19 cellular contexts compared by ENCODE assay signal in the genomic region with DNA sequence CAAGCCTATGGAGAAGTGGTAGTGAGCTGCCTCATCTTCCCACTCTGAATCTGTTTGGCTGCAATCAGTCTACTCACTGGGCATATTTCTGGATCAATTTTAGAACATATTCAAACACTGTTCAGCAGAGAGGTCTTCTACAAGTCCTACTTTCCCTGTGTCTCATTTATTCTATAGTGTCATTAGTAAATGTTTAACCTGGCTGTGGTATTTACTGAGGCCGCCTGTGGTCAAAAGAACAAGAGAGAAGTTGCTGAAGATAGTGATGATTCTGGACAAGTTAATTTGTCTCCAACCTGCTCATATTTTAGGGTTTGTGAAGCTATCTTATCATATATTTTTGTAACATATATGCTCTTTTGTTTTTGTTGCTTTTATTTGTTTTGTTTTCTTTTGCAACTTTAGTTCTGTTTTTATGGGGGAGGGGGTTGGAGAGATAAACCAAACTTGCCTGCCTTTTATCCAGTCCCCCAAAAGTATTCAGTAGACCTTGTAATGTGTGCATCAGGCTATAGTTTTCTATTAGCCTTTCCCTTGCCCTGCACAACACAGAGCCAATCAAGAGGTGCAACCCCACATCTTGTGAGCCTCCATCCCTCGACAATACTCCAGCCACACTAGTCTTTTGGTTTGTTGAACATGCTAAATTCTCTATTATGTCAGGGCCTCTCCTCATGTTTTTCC.
DNase-seq lines count a peak whose midpoint lies in the region; ATAC-seq, FAIRE-seq and TF ChIP-seq lines count a peak whose summit lies in the region.
"Had no signal": no experiment of that assay in that cellular context is flagged by ENCODE, and none has a peak within 500 bp of the region (broad histone marks: within the 10 kb centered on the region; RNA-seq: fewer than 3 reads in every experiment).

No MANE protein-coding gene starts in this region.

- peak; percentile 70 for FAIRE-seq in GM19239 (lab: Jason Lieb, UNC)
- FAIRE-seq: G401.6, pancreas had no signal

- TF ChIP-seq POLR2A in uterus (IDR thresholded peaks at IDR 0.05), result no peak

- no peaks in the 10 kb centered on the region for H3K36me3 ChIP-seq in uterus
- H3K36me3 ChIP-seq: ascending aorta, pancreas, transverse colon had no signal

- POLR2A ChIA-PET in activated CD4-positive, alpha-beta T cell treated with anti-CD3 and anti-CD28 coated beads for 36 hours (lab: Charles Lee), result no interaction called here

- no peaks in the 10 kb centered on the region for H3K9me3 ChIP-seq in uterus
- H3K9me3 ChIP-seq: ascending aorta, pancreas, transverse colon had no signal

- H3K4me3 Mint-ChIP-seq in type B pancreatic cell (peak overlapping the region; percentile 25), immature natural killer cell (no peak overlapping the region)
- no peak overlapping the region for H3K4me3 Mint-ChIP-seq in activated CD4-positive, alpha-beta T cell treated with anti-CD3 and anti-CD28 coated beads for 36 hours
- H3K4me3 Mint-ChIP-seq: CD4-positive, CD25-positive, alpha-beta regulatory T cell; dendritic cell treated with granulocyte-macrophage colony-stimulating factor and Interleukin-4, amounts not matched to agents 40 ng/mL and 50 ng/mL, for 4 days; IgD-negative memory B cell had no signal

- TF ChIP-seq CTCF in type B pancreatic cell (conservative IDR thresholded peaks at IDR 0.05) (no peak), uterus (IDR thresholded peaks at IDR 0.05) (no peak)

- H3K27me3 Mint-ChIP-seq in type B pancreatic cell, result no peaks in the 10 kb centered on the region
- H3K27me3 Mint-ChIP-seq in activated CD4-positive, alpha-beta T cell treated with anti-CD3 and anti-CD28 coated beads for 36 hours, result no peaks in the 10 kb centered on the region
- H3K27me3 Mint-ChIP-seq in immature natural killer cell (ENCODE audit: low read depth in 3 of 3), result peaks cover 0 to 9% (median 0%) of the 10 kb centered on the region in 3 donors
- H3K27me3 Mint-ChIP-seq: CD4-positive, CD25-positive, alpha-beta regulatory T cell; dendritic cell treated with granulocyte-macrophage colony-stimulating factor and Interleukin-4, amounts not matched to agents 40 ng/mL and 50 ng/mL, for 4 days; IgD-negative memory B cell had no signal

- H3K4me3 ChIP-seq in uterus, result no peak overlapping the region
- H3K4me3 ChIP-seq: ascending aorta, pancreas, transverse colon had no signal

- H3K27ac Mint-ChIP-seq in type B pancreatic cell (no peak overlapping the region), immature natural killer cell (no peak overlapping the region)
- H3K27ac Mint-ChIP-seq in activated CD4-positive, alpha-beta T cell treated with anti-CD3 and anti-CD28 coated beads for 36 hours, result no peak overlapping the region
- H3K27ac Mint-ChIP-seq: CD4-positive, CD25-positive, alpha-beta regulatory T cell; dendritic cell treated with granulocyte-macrophage colony-stimulating factor and Interleukin-4, amounts not matched to agents 40 ng/mL and 50 ng/mL, for 4 days; IgD-negative memory B cell had no signal

- CTCF ChIA-PET in activated CD4-positive, alpha-beta T cell treated with anti-CD3 and anti-CD28 coated beads for 36 hours (lab: Charles Lee), result no interaction called here

- H3K36me3 Mint-ChIP-seq in type B pancreatic cell (no peaks in the 10 kb centered on the region), immature natural killer cell (peaks cover 0 to 5% (median 0%) of the 10 kb centered on the region in 3 donors)
- H3K36me3 Mint-ChIP-seq in activated CD4-positive, alpha-beta T cell treated with anti-CD3 and anti-CD28 coated beads for 36 hours (ENCODE audit: low read depth), result no peaks in the 10 kb centered on the region
- H3K36me3 Mint-ChIP-seq: CD4-positive, CD25-positive, alpha-beta regulatory T cell; IgD-negative memory B cell had no signal

- intact Hi-C loops in activated CD4-positive, alpha-beta T cell treated with anti-CD3 and anti-CD28 coated beads for 36 hours (cut with DNase I, micrococcal nuclease), result no loop called here
- intact Hi-C loops in uterus (cut with DNase I; ENCODE audit: low total_unique reads), result no loop called here

- H3K27ac ChIP-seq in uterus, result no peak overlapping the region
- H3K27ac ChIP-seq: ascending aorta, pancreas, transverse colon had no signal

- DNase-seq in GM19239 (ENCODE audit: insufficient read length, low spot score) (peak; percentile 14), type B pancreatic cell (ENCODE audit: extremely low spot score, unreplicated experiment) (no peak), uterus (no peak), immature natural killer cell (no peak), DMS114 treated with DMSO at 0.1 percent for 48 hours (lab: John Stamatoyannopoulos, UW; ENCODE audit: unreplicated experiment) (no peak)
- DNase-seq in activated CD4-positive, alpha-beta T cell treated with anti-CD3 and anti-CD28 coated beads for 36 hours, result no peak
- DNase-seq: activated CD4-positive, alpha-beta T cell treated with anti-CD3 and anti-CD28 coated beads for 4 hours; CD4-positive, CD25-positive, alpha-beta regulatory T cell; NCI-H1417 treated with DMSO at 0.1 percent for 48 hours; NCI-H526 treated with DMSO at 0.1 percent for 48 hours; pancreas; T-helper 2 cell; transverse colon had no signal

- ATAC-seq in HG02798 (IDR thresholded peaks at IDR 0.05; ENCODE audit: poor library complexity, unreplicated experiment) (peak; percentile 80), HG03521 (IDR thresholded peaks at IDR 0.05; ENCODE audit: unreplicated experiment) (peak; percentile 62)
- ATAC-seq in activated CD4-positive, alpha-beta T cell treated with anti-CD3 and anti-CD28 coated beads for 36 hours, result no peak

- no peaks in the 10 kb centered on the region for H3K27me3 ChIP-seq in uterus
- H3K27me3 ChIP-seq: ascending aorta, pancreas, transverse colon had no signal

- H3K4me1 ChIP-seq in uterus, result no peaks in the 10 kb centered on the region
- H3K4me1 ChIP-seq: ascending aorta, pancreas, transverse colon had no signal

- peaks cover 17% of the 10 kb centered on the region for H3K4me1 Mint-ChIP-seq in type B pancreatic cell (ENCODE audit: unreplicated experiment)
- no peaks in the 10 kb centered on the region for H3K4me1 Mint-ChIP-seq in activated CD4-positive, alpha-beta T cell treated with anti-CD3 and anti-CD28 coated beads for 36 hours
- no peaks in the 10 kb centered on the region for H3K4me1 Mint-ChIP-seq in immature natural killer cell
- H3K4me1 Mint-ChIP-seq: IgD-negative memory B cell had no signal

- H3K9me3 Mint-ChIP-seq in type B pancreatic cell (peaks cover 6% of the 10 kb centered on the region), immature natural killer cell (peaks cover 2 to 40% (median 18%) of the 10 kb centered on the region in 6 donors)
- no peaks in the 10 kb centered on the region for H3K9me3 Mint-ChIP-seq in activated CD4-positive, alpha-beta T cell treated with anti-CD3 and anti-CD28 coated beads for 36 hours (ENCODE audit: low read depth)
